26 cellular contexts compared by ENCODE assay signal in genomic region chr1:69739181-69739580, GRCh38.
DNase-seq lines count a peak whose midpoint lies in the region; ATAC-seq, FAIRE-seq and TF ChIP-seq lines count a peak whose summit lies in the region.
"Had no signal": no experiment of that assay in that cellular context is flagged by ENCODE, and none has a peak within 500 bp of the region (broad histone marks: within the 10 kb centered on the region; RNA-seq: fewer than 3 reads in every experiment).

No MANE protein-coding gene starts in this region.

- H3K4me3 ChIP-seq in astrocyte (ENCODE audit: insufficient read depth, low read depth, low read length), result no peak overlapping the region
- H3K4me3 ChIP-seq in neuron (ENCODE audit: low read length), result no peak overlapping the region
- H3K4me3 ChIP-seq: ascending aorta had no signal

- no peak overlapping the region for H3K27ac Mint-ChIP-seq in astrocyte (ENCODE audit: unreplicated experiment)
- H3K27ac Mint-ChIP-seq in immature natural killer cell, result no peak overlapping the region
- no peak overlapping the region for H3K27ac Mint-ChIP-seq in activated CD8-positive, alpha-beta T cell treated with anti-CD3 and anti-CD28 coated beads for 36 hours
- H3K27ac Mint-ChIP-seq: activated naive CD4-positive, alpha-beta T cell treated with anti-CD3 and anti-CD28 coated beads, Interleukin-2, amount 50 U/mL, for 72 hours; B cell had no signal

- H3K9ac ChIP-seq in astrocyte (ENCODE audit: low read length), result no peak overlapping the region

- CTCF ChIA-PET in activated CD8-positive, alpha-beta T cell treated with anti-CD3 and anti-CD28 coated beads for 36 hours (lab: Charles Lee), result interaction anchor here (1.1 to 2.0 kb wide), 2 partner anchors 11 to 1619 kb away, joined by 4 to 10 read pairs; no protein-coding TSS in a partner anchor

- TF ChIP-seq CTCF in astrocyte (IDR thresholded peaks at IDR 0.05; ENCODE audit: insufficient read depth, low read depth, low read length), result no peak
- TF ChIP-seq CTCF in activated CD8-positive, alpha-beta T cell treated with anti-CD3 and anti-CD28 coated beads for 36 hours (IDR thresholded peaks at IDR 0.05), result no peak

- H3K36me3 ChIP-seq in astrocyte (ENCODE audit: insufficient read depth, low read length), result no peaks in the 10 kb centered on the region
- H3K36me3 ChIP-seq in neuron (ENCODE audit: insufficient read depth, low read length), result no peaks in the 10 kb centered on the region
- H3K36me3 ChIP-seq: ascending aorta had no signal

- H3K27me3 Mint-ChIP-seq in astrocyte (ENCODE audit: low read depth, unreplicated experiment), result no peaks in the 10 kb centered on the region
- peaks cover 0 to 3% (median 0%) of the 10 kb centered on the region in 3 donors for H3K27me3 Mint-ChIP-seq in immature natural killer cell (ENCODE audit: low read depth in 3 of 3)
- H3K27me3 Mint-ChIP-seq in activated CD8-positive, alpha-beta T cell treated with anti-CD3 and anti-CD28 coated beads for 36 hours, result no peaks in the 10 kb centered on the region
- H3K27me3 Mint-ChIP-seq: B cell had no signal

- no peak for FAIRE-seq in astrocyte (lab: Jason Lieb, UNC)
- FAIRE-seq: A204.1, GM18507, H54, HepG2 had no signal

- H3K27ac ChIP-seq in astrocyte (ENCODE audit: low read depth, low read length), result no peak overlapping the region
- H3K27ac ChIP-seq: ascending aorta, HL-60 had no signal

- no peaks in the 10 kb centered on the region for H3K36me3 Mint-ChIP-seq in astrocyte (ENCODE audit: low read depth, unreplicated experiment)
- H3K36me3 Mint-ChIP-seq in immature natural killer cell, result no peaks in the 10 kb centered on the region
- H3K36me3 Mint-ChIP-seq in activated CD8-positive, alpha-beta T cell treated with anti-CD3 and anti-CD28 coated beads for 36 hours (ENCODE audit: low read depth), result no peaks in the 10 kb centered on the region
- H3K36me3 Mint-ChIP-seq: activated naive CD4-positive, alpha-beta T cell treated with anti-CD3 and anti-CD28 coated beads, Interleukin-2, amount 50 U/mL, for 72 hours had no signal

- H3K4me2 ChIP-seq in astrocyte (ENCODE audit: low read length), result no peak overlapping the region

- POLR2A ChIA-PET in activated CD8-positive, alpha-beta T cell treated with anti-CD3 and anti-CD28 coated beads for 36 hours (lab: Charles Lee), result no interaction called here

- peaks cover 11% of the 10 kb centered on the region for H3K4me1 Mint-ChIP-seq in astrocyte (ENCODE audit: low read depth, unreplicated experiment)
- no peaks in the 10 kb centered on the region for H3K4me1 Mint-ChIP-seq in immature natural killer cell
- no peaks in the 10 kb centered on the region for H3K4me1 Mint-ChIP-seq in activated CD8-positive, alpha-beta T cell treated with anti-CD3 and anti-CD28 coated beads for 36 hours (ENCODE audit: low read depth)
- H3K4me1 Mint-ChIP-seq: B cell had no signal

- ATAC-seq in HG02642 (IDR thresholded peaks at IDR 0.05; ENCODE audit: poor library complexity, unreplicated experiment), result no peak
- no peak for ATAC-seq in activated CD8-positive, alpha-beta T cell treated with anti-CD3 and anti-CD28 coated beads for 36 hours
- ATAC-seq: activated naive CD4-positive, alpha-beta T cell treated with anti-CD3 and anti-CD28 coated beads, Interleukin-2, amount 50 U/mL, for 72 hours; HepG2; left ventricle myocardium superior had no signal

- H2AFZ ChIP-seq in astrocyte (ENCODE audit: low read depth, low read length) (no peak overlapping the region), neuron (ENCODE audit: low read depth, low read length) (peak overlapping the region; percentile 53)

- no peaks in the 10 kb centered on the region for H3K4me1 ChIP-seq in astrocyte (ENCODE audit: insufficient read depth, low read length)
- H3K4me1 ChIP-seq in neuron (ENCODE audit: insufficient read depth, low read length), result peaks cover 27% of the 10 kb centered on the region
- H3K4me1 ChIP-seq: ascending aorta had no signal

- H3K9me3 ChIP-seq in astrocyte (ENCODE audit: insufficient read depth, low read depth, low read length) (no peaks in the 10 kb centered on the region), neuron (ENCODE audit: low read length) (no peaks in the 10 kb centered on the region)
- H3K9me3 ChIP-seq: ascending aorta had no signal

- intact Hi-C loops in activated CD8-positive, alpha-beta T cell treated with anti-CD3 and anti-CD28 coated beads for 36 hours (cut with micrococcal nuclease), result no loop called here

- H3K9me3 Mint-ChIP-seq in astrocyte (ENCODE audit: unreplicated experiment) (peaks cover 7% of the 10 kb centered on the region), immature natural killer cell (peaks cover 0 to 11% (median 6%) of the 10 kb centered on the region in 6 donors)
- H3K9me3 Mint-ChIP-seq in activated CD8-positive, alpha-beta T cell treated with anti-CD3 and anti-CD28 coated beads for 36 hours, result peaks cover 1% of the 10 kb centered on the region
- H3K9me3 Mint-ChIP-seq: activated naive CD4-positive, alpha-beta T cell treated with anti-CD3 and anti-CD28 coated beads, Interleukin-2, amount 50 U/mL, for 72 hours had no signal

- H4K20me1 ChIP-seq in astrocyte (ENCODE audit: insufficient read depth, low read length), result no peaks in the 10 kb centered on the region

- H3K79me2 ChIP-seq in astrocyte (ENCODE audit: insufficient read depth, low read length), result no peaks in the 10 kb centered on the region

- H3K27me3 ChIP-seq in astrocyte (ENCODE audit: insufficient read depth, low read length) (no peaks in the 10 kb centered on the region), neuron (ENCODE audit: insufficient read depth, low read length) (no peaks in the 10 kb centered on the region)
- H3K27me3 ChIP-seq: ascending aorta had no signal

- H3K4me3 Mint-ChIP-seq in astrocyte (ENCODE audit: unreplicated experiment), result no peak overlapping the region
- no peak overlapping the region for H3K4me3 Mint-ChIP-seq in immature natural killer cell
- no peak overlapping the region for H3K4me3 Mint-ChIP-seq in activated CD8-positive, alpha-beta T cell treated with anti-CD3 and anti-CD28 coated beads for 36 hours
- H3K4me3 Mint-ChIP-seq: B cell had no signal

- peak; percentile 26 for DNase-seq in ELF-1 (ENCODE audit: low read depth, low spot score)
- peak; percentile 16 for DNase-seq in astrocyte (ENCODE audit: low read depth)
- DNase-seq in iris pigment epithelial cell (ENCODE audit: low read depth), result peak; percentile 6
- DNase-seq in immature natural killer cell, result no peak
- no peak for DNase-seq in activated CD8-positive, alpha-beta T cell treated with anti-CD3 and anti-CD28 coated beads for 36 hours
- DNase-seq in activated naive CD4-positive, alpha-beta T cell treated with anti-CD3 and anti-CD28 coated beads, Interleukin-2, amount 50 U/mL, for 16 hours, result no peak
- DNase-seq: activated CD4-positive, alpha-beta T cell treated with anti-CD3 and anti-CD28 coated beads for 48 hours; effector memory CD4-positive, alpha-beta T cell; foreskin fibroblast; Kasumi-1; left ventricle myocardium superior; NCI-H1694 treated with DMSO at 0.1 percent for 48 hours; NCI-H2227 treated with DMSO at 0.1 percent for 48 hours; NCI-H774; nucleus accumbens; trophoblast cell had no signal

Comparison
In these comparisons a context has a peak if more than half of its experiments do, and no peak if none do; other contexts are left out.
1. DNase-seq: peak in ELF-1 (single experiment), astrocyte (single experiment) and iris pigment epithelial cell (single experiment); none in immature natural killer cell (0 of 3), activated CD8-positive, alpha-beta T cell treated with anti-CD3 and anti-CD28 coated beads for 36 hours (single experiment) and activated naive CD4-positive, alpha-beta T cell treated with anti-CD3 and anti-CD28 coated beads, Interleukin-2, amount 50 U/mL, for 16 hours (single experiment).